Comparison of ENCODE assay signal across 8 cellular contexts in genomic region chr11:14249121-14249963, GRCh38.
DNase-seq lines count a peak whose midpoint lies in the region; ATAC-seq and TF ChIP-seq lines count a peak whose summit lies in the region.

No MANE protein-coding gene starts in this region.

- POLR2A ChIA-PET in activated CD8-positive, alpha-beta T cell treated with anti-CD3 and anti-CD28 coated beads, Interleukin-2, amount 10 ng/mL, durations not matched to agents 7 days and 5 days (lab: Charles Lee), result interaction anchor here (0.7 kb wide), 1 partner anchor 32 kb away, joined by 3 read pairs; no protein-coding TSS in a partner anchor

- H3K4me3 Mint-ChIP-seq in activated CD8-positive, alpha-beta T cell treated with anti-CD3 and anti-CD28 coated beads, Interleukin-2, amount 10 ng/mL, durations not matched to agents 7 days and 5 days, result peak overlapping the region; percentile 45

- H2BK120ac ChIP-seq in mesenchymal stem cell (ENCODE audit: low read depth, low read length), result no peak overlapping the region

- H4K8ac ChIP-seq in mesenchymal stem cell (ENCODE audit: low read length), result no peak overlapping the region

- H2BK5ac ChIP-seq in mesenchymal stem cell (ENCODE audit: low read depth, low read length, poor library complexity, severe bottlenecking), result no peak overlapping the region

- H2AK5ac ChIP-seq in mesenchymal stem cell (ENCODE audit: low read length, severe bottlenecking), result no peak overlapping the region

- H3K4me2 ChIP-seq in mesenchymal stem cell (ENCODE audit: low read length, poor library complexity, severe bottlenecking), result no peak overlapping the region

- no peak overlapping the region for H2BK12ac ChIP-seq in mesenchymal stem cell (ENCODE audit: low read length in 2 of 2)

- H3K9ac ChIP-seq in mesenchymal stem cell (ENCODE audit: low read length), result no peak overlapping the region

- DNase-seq in COLO829 (ENCODE audit: low spot score), result peak; percentile 40
- DNase-seq in HFF-Myc (ENCODE audit: extremely low read depth, low read depth), result peak; percentile 14
- peak; percentile 73 for DNase-seq in NCI-H748 (lab: John Stamatoyannopoulos, UW; ENCODE audit: unreplicated experiment)
- DNase-seq in activated CD8-positive, alpha-beta T cell treated with anti-CD3 and anti-CD28 coated beads, Interleukin-2, amount 10 ng/mL, durations not matched to agents 7 days and 5 days, result peak; percentile 81
- peak; percentile 67 for DNase-seq in effector CD4-positive, alpha-beta T cell
- peak; percentile 57 for DNase-seq in mesenchymal stem cell
- DNase-seq in stimulated activated CD8-positive, alpha-beta memory T cell treated with anti-CD3 and anti-CD28 coated beads, Interleukin-15, amount 100 ng/mL, for 48 hours (ENCODE audit: low read depth in 2 of 2), result peak; percentile 12 to 34

- H3K4me1 Mint-ChIP-seq in activated CD8-positive, alpha-beta T cell treated with anti-CD3 and anti-CD28 coated beads, Interleukin-2, amount 10 ng/mL, durations not matched to agents 7 days and 5 days (ENCODE audit: low read depth), result peaks cover 24% of the 10 kb centered on the region

- no peak overlapping the region for H3K14ac ChIP-seq in mesenchymal stem cell (ENCODE audit: low read length in 2 of 2)

- WGBS in mesenchymal stem cell, result 44% methylated on average over 10 of the region's 10 CpGs

- peak; percentile 61 for ATAC-seq in activated CD8-positive, alpha-beta T cell treated with anti-CD3 and anti-CD28 coated beads, Interleukin-2, amount 10 ng/mL, durations not matched to agents 7 days and 5 days
- ATAC-seq in HG03175 (IDR thresholded peaks at IDR 0.05; ENCODE audit: unreplicated experiment), result no peak

- no peak overlapping the region for H3K4ac ChIP-seq in mesenchymal stem cell (ENCODE audit: low read depth in 1 of 2, low read length in 2 of 2)

- H3K9me3 Mint-ChIP-seq in activated CD8-positive, alpha-beta T cell treated with anti-CD3 and anti-CD28 coated beads, Interleukin-2, amount 10 ng/mL, durations not matched to agents 7 days and 5 days (ENCODE audit: insufficient read depth), result no peaks in the 10 kb centered on the region

- no peak overlapping the region for H3K23ac ChIP-seq in mesenchymal stem cell (ENCODE audit: low read length in 2 of 2)

- CTCF ChIA-PET in activated CD8-positive, alpha-beta T cell treated with anti-CD3 and anti-CD28 coated beads, Interleukin-2, amount 10 ng/mL, durations not matched to agents 7 days and 5 days (lab: Charles Lee), result interaction anchor here (0.6 to 6.5 kb wide), 36 partner anchors 8 to 554 kb away, joined by 3 to 61 read pairs (median 4); partner anchors contain the start of gene SPON1

- H2AFZ ChIP-seq in mesenchymal stem cell (ENCODE audit: low read depth, low read length), result no peak overlapping the region

- H3K27ac ChIP-seq in mesenchymal stem cell (ENCODE audit: low read length, poor library complexity, severe bottlenecking), result no peak overlapping the region

- no peak overlapping the region for H4K91ac ChIP-seq in mesenchymal stem cell (ENCODE audit: low read length)

- no peak overlapping the region for H3K27ac Mint-ChIP-seq in activated CD8-positive, alpha-beta T cell treated with anti-CD3 and anti-CD28 coated beads, Interleukin-2, amount 10 ng/mL, durations not matched to agents 7 days and 5 days

- H2BK15ac ChIP-seq in mesenchymal stem cell (ENCODE audit: low read depth, poor library complexity, severe bottlenecking), result no peak overlapping the region

- no peaks in the 10 kb centered on the region for H3K4me1 ChIP-seq in mesenchymal stem cell (ENCODE audit: control insufficient read depth, insufficient read depth, low read depth, low read length)

- no peaks in the 10 kb centered on the region for H3K9me3 ChIP-seq in mesenchymal stem cell (ENCODE audit: control insufficient read depth, low read length)

- no peak overlapping the region for H3K18ac ChIP-seq in mesenchymal stem cell (ENCODE audit: low read depth in 1 of 2, low read length in 2 of 2)

- peaks cover 8% of the 10 kb centered on the region for H3K27me3 Mint-ChIP-seq in activated CD8-positive, alpha-beta T cell treated with anti-CD3 and anti-CD28 coated beads, Interleukin-2, amount 10 ng/mL, durations not matched to agents 7 days and 5 days (ENCODE audit: low read depth)

- peaks cover 0 to 56% of the 10 kb centered on the region in 2 experiments for H3K27me3 ChIP-seq in mesenchymal stem cell (ENCODE audit: control insufficient read depth in 1 of 2, insufficient read depth in 1 of 2, low read length in 2 of 2)

- no peaks in the 10 kb centered on the region for H3K79me1 ChIP-seq in mesenchymal stem cell (replicated peaks; ENCODE audit: low read length, poor library complexity, severe bottlenecking)

- H3K36me3 ChIP-seq in mesenchymal stem cell (ENCODE audit: control insufficient read depth in 1 of 2, insufficient read depth in 2 of 2, low read depth in 1 of 2, low read length in 2 of 2), result no peaks in the 10 kb centered on the region

- TF ChIP-seq CTCF in HFF-Myc (IDR thresholded peaks at IDR 0.05; ENCODE audit: low read depth, low read length, missing control alignments), result peak; percentile 77

- H3K4me3 ChIP-seq in HFF-Myc (replicated peaks; ENCODE audit: low read depth, low read length) (no peak overlapping the region), mesenchymal stem cell (ENCODE audit: insufficient read depth in 1 of 2, low read depth in 1 of 2, low read length in 2 of 2) (no peak overlapping the region)

- H3K36me3 Mint-ChIP-seq in activated CD8-positive, alpha-beta T cell treated with anti-CD3 and anti-CD28 coated beads, Interleukin-2, amount 10 ng/mL, durations not matched to agents 7 days and 5 days (ENCODE audit: low read depth), result no peaks in the 10 kb centered on the region

Comparison
In these comparisons a context has a peak if more than half of its experiments do, and no peak if none do; other contexts are left out.
1. DNase-seq: peak in every context shown above with its lines; median percentile 81 in activated CD8-positive, alpha-beta T cell treated with anti-CD3 and anti-CD28 coated beads, Interleukin-2, amount 10 ng/mL, durations not matched to agents 7 days and 5 days; 73 in NCI-H748; 67 in effector CD4-positive, alpha-beta T cell; 57 in mesenchymal stem cell; 40 in COLO829; 23 in stimulated activated CD8-positive, alpha-beta memory T cell treated with anti-CD3 and anti-CD28 coated beads, Interleukin-15, amount 100 ng/mL, for 48 hours; 14 in HFF-Myc.